Comparison of ENCODE assay signal across 1 cellular context in the genomic region with DNA sequence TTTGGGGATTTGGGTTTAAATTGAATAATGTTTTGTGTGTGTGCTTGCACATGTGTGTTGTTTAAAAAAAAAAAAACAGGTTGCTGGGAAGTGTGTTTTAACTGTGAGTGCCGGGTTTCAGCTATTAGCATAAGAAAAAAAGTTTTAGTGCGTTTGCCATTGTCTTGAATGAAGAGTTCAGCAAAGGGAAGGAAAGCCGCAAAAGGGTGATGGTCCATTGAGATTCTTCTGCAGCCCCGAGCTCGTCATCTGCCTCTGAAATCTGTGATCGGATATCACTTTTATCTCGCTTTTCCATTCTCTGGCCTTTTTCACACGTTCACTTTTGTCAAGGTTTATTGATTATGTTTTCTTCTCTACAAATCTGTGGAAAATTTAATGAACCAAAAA.
TF ChIP-seq lines count a peak whose summit lies in the region.

No MANE protein-coding gene starts in this region.

TF ChIP-seq in HepG2, 621 proteins besides CTCF, POLR2A, EP300 and RAD21 (continued from another document):
- 0 out of 2 replicates have a peak, but pooled peaks have one; percentile 11 for TF ChIP-seq CBX2 (IDR thresholded peaks at IDR 0.05; ENCODE audit: low read depth, low read length)
- no peak for TF ChIP-seq CBX2 (CRISPR knock-in tag; IDR thresholded peaks at IDR 0.05; ENCODE audit: low read depth)
- no peak for TF ChIP-seq SRSF4 (IDR thresholded peaks at IDR 0.05; ENCODE audit: low read depth, low read length, poor library complexity, severe bottlenecking)
